In genomic region chr17:43125967-43126910, GRCh38 we compare ENCODE assay signal across 1 cellular context.
TF ChIP-seq lines count a peak whose summit lies in the region.

No MANE protein-coding gene starts in this region.

TF ChIP-seq in HepG2, 621 proteins besides CTCF, POLR2A, EP300 and RAD21 (continued from another document and continues in another):
- no peak for TF ChIP-seq FOXP4 (CRISPR knock-in tag; IDR thresholded peaks at IDR 0.05)
- TF ChIP-seq PRDM4 (CRISPR knock-in tag; IDR thresholded peaks at IDR 0.05; ENCODE audit: borderline replicate concordance) = no peak
- TF ChIP-seq ZNF644 (CRISPR knock-in tag; IDR thresholded peaks at IDR 0.05; ENCODE audit: low read depth) = no peak
- TF ChIP-seq NCOA5 (CRISPR knock-in tag; IDR thresholded peaks at IDR 0.05) = no peak
- no peak for TF ChIP-seq GRHL1 (CRISPR knock-in tag; conservative IDR thresholded peaks at IDR 0.05)
- peak; percentile 60 for TF ChIP-seq PHF8 (CRISPR knock-in tag; IDR thresholded peaks at IDR 0.05)
- 0 out of 2 replicates have a peak, but pooled peaks have one; percentile 71 for TF ChIP-seq ZNF296 (CRISPR knock-in tag; conservative IDR thresholded peaks at IDR 0.05)
- TF ChIP-seq ZNF17 (CRISPR knock-in tag; IDR thresholded peaks at IDR 0.05) = no peak
- no peak for TF ChIP-seq ZNF704 (CRISPR knock-in tag; IDR thresholded peaks at IDR 0.05; ENCODE audit: borderline replicate concordance)
- 0 out of 2 replicates have a peak, but pooled peaks have one; percentile 53 for TF ChIP-seq DNMT1 (CRISPR knock-in tag; IDR thresholded peaks at IDR 0.05)
- TF ChIP-seq HDAC6 (IDR thresholded peaks at IDR 0.05; ENCODE audit: low read depth, low read length) = no peak
- peak; percentile 11 for TF ChIP-seq HOXA3 (CRISPR knock-in tag; IDR thresholded peaks at IDR 0.05)
- peak; percentile 79; the same call in 1 of the 2 replicates for TF ChIP-seq ZC3H4 (CRISPR knock-in tag; IDR thresholded peaks at IDR 0.05; ENCODE audit: borderline replicate concordance)
- no peak for TF ChIP-seq NFIB (CRISPR knock-in tag; IDR thresholded peaks at IDR 0.05; ENCODE audit: borderline replicate concordance)
- 0 out of 2 replicates have a peak, but pooled peaks have one; percentile 32 for TF ChIP-seq POLR2AphosphoS5 (IDR thresholded peaks at IDR 0.05; ENCODE audit: low read depth, low read length)
- 0 out of 2 replicates have a peak, but pooled peaks have one; percentile 39 for TF ChIP-seq ZNF367 (CRISPR knock-in tag; IDR thresholded peaks at IDR 0.05; ENCODE audit: borderline replicate concordance)
- peak; percentile 52 for TF ChIP-seq PATZ1 (CRISPR knock-in tag; IDR thresholded peaks at IDR 0.05)
- peak; percentile 86; the same call in 1 of the 2 replicates for TF ChIP-seq ZNF224 (CRISPR knock-in tag; IDR thresholded peaks at IDR 0.05)
- no peak for TF ChIP-seq MAX (IDR thresholded peaks at IDR 0.05)
- TF ChIP-seq ZNF710 (CRISPR knock-in tag; IDR thresholded peaks at IDR 0.05; ENCODE audit: borderline replicate concordance) = no peak
- peak; percentile 82; the same call in 1 of the 2 replicates for TF ChIP-seq NRL (CRISPR knock-in tag; IDR thresholded peaks at IDR 0.05; ENCODE audit: borderline replicate concordance)
- TF ChIP-seq DBP (CRISPR knock-in tag; IDR thresholded peaks at IDR 0.05; ENCODE audit: not compliant biosample characterization) = peak; percentile 8
- 0 out of 2 replicates have a peak, but pooled peaks have one; percentile 60 for TF ChIP-seq GZF1 (CRISPR knock-in tag; IDR thresholded peaks at IDR 0.05)
- TF ChIP-seq ZNF546 (CRISPR knock-in tag; conservative IDR thresholded peaks at IDR 0.05) = peak; percentile 61; the same call in 1 of the 2 replicates
- TF ChIP-seq ZNF414 (CRISPR knock-in tag; IDR thresholded peaks at IDR 0.05) = no peak
- TF ChIP-seq SAP130 (CRISPR knock-in tag; IDR thresholded peaks at IDR 0.05; ENCODE audit: low read depth) = peak; percentile 78
- no peak for TF ChIP-seq AHR (CRISPR knock-in tag; IDR thresholded peaks at IDR 0.05)
- TF ChIP-seq ZGPAT (CRISPR knock-in tag; IDR thresholded peaks at IDR 0.05) = peak; percentile 14; the same call in 1 of the 2 replicates
- TF ChIP-seq ZNF547 (CRISPR knock-in tag; IDR thresholded peaks at IDR 0.05) = no peak
- 0 out of 2 replicates have a peak, but pooled peaks have one; percentile 23 for TF ChIP-seq GATAD2A (CRISPR knock-in tag; IDR thresholded peaks at IDR 0.05)
- no peak for TF ChIP-seq YEATS2 (CRISPR knock-in tag; IDR thresholded peaks at IDR 0.05; ENCODE audit: borderline replicate concordance)
- TF ChIP-seq HMGXB4 (CRISPR knock-in tag; IDR thresholded peaks at IDR 0.05; ENCODE audit: borderline replicate concordance in 1 of 2, low read depth in 1 of 2) = peak in 1 of 2 experiments; percentile 14; a peak in 1 of 4 replicates
- TF ChIP-seq BRD4 (CRISPR knock-in tag; IDR thresholded peaks at IDR 0.05) = no peak
- no peak for TF ChIP-seq ZNF639 (CRISPR knock-in tag; conservative IDR thresholded peaks at IDR 0.05)
- TF ChIP-seq ZNF607 (CRISPR knock-in tag; IDR thresholded peaks at IDR 0.05; ENCODE audit: borderline replicate concordance) = peak; percentile 52; the same call in 1 of the 2 replicates
- TF ChIP-seq RFX5 (IDR thresholded peaks at IDR 0.05; ENCODE audit: low read depth, low read length) = no peak
- no peak for TF ChIP-seq STAT5B (CRISPR knock-in tag; IDR thresholded peaks at IDR 0.05)
- 0 out of 2 replicates have a peak, but pooled peaks have one; percentile 64 for TF ChIP-seq HES4 (CRISPR knock-in tag; IDR thresholded peaks at IDR 0.05; ENCODE audit: borderline replicate concordance)
- TF ChIP-seq MEF2D (CRISPR knock-in tag; IDR thresholded peaks at IDR 0.05) = 0 out of 2 replicates have a peak, but pooled peaks have one; percentile 27
